Comparison of ENCODE assay signal across 21 cellular contexts in the genomic region with DNA sequence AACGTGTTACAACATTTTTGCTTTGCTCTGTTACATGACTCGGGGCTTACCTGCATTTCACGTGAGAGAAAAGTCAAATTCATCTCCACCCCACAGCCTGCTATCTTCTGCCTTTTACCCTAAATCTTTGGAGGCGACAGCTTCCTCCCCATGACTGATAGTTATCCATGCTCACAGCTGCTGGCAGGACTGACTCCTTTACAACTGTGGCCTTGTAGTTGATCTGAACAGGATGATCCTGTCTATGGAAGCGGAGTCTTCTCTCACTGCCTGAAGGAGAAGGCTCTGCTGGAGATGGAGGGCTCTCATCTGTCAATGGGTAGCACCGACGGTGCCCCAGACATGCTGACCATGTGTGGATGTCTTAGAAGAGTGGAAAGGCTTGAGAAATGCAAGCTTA.
DNase-seq lines count a peak whose midpoint lies in the region; ATAC-seq and TF ChIP-seq lines count a peak whose summit lies in the region.
"Had no signal": no experiment of that assay in that cellular context is flagged by ENCODE, and none has a peak within 500 bp of the region (broad histone marks: within the 10 kb centered on the region; RNA-seq: fewer than 3 reads in every experiment).

No MANE protein-coding gene starts in this region.

- H2AFZ ChIP-seq in osteoblast (ENCODE audit: low read length), result no peak overlapping the region

- TF ChIP-seq CTCF in HFFc6 (IDR thresholded peaks at IDR 0.05), result no peak
- TF ChIP-seq CTCF in chondrocyte (IDR thresholded peaks at IDR 0.05), result no peak
- TF ChIP-seq CTCF in osteoblast (IDR thresholded peaks at IDR 0.05; ENCODE audit: extremely low read depth, low read depth, low read length), result no peak
- no peak for TF ChIP-seq CTCF in tibial artery (IDR thresholded peaks at IDR 0.05)

- H3K4me3 ChIP-seq in osteoblast (ENCODE audit: insufficient read depth, low read length) (no peak overlapping the region), tibial artery (no peak overlapping the region)
- H3K4me3 ChIP-seq: SK-N-MC had no signal

- peaks cover 93% of the 10 kb centered on the region for H3K79me2 ChIP-seq in osteoblast (ENCODE audit: insufficient read depth, low read length)

- H3K27me3 ChIP-seq in osteoblast (ENCODE audit: insufficient read depth, low read length) (no peaks in the 10 kb centered on the region), tibial artery (no peaks in the 10 kb centered on the region)
- H3K27me3 ChIP-seq: brain microvascular endothelial cell had no signal

- DNase-seq in HFFc6 (no peak), chondrocyte (ENCODE audit: low spot score) (no peak), osteoblast (ENCODE audit: insufficient read length, low spot score, missing footprints) (no peak), tibial artery (no peak), hepatic stellate cell (ENCODE audit: low spot score) (no peak)
- DNase-seq in activated CD4-positive, alpha-beta T cell treated with anti-CD3 and anti-CD28 coated beads, Interleukin-2, amount 10 ng/mL, durations not matched to agents 7 days and 5 days, result no peak
- DNase-seq: activated CD8-positive, alpha-beta memory T cell treated with anti-CD3 and anti-CD28 coated beads, Interleukin-2, amount 50 U/mL, for 4 hours; activated naive CD8-positive, alpha-beta T cell treated with anti-CD3 and anti-CD28 coated beads, Interleukin-2, amount 10 ng/mL, durations not matched to agents 7 days and 5 days; brain microvascular endothelial cell; Calu3; cortex of kidney; glutamatergic neuron; NCI-H187; NCI-H526 treated with DMSO at 0.1 percent for 48 hours; right cardiac atrium; T-helper 2 cell; WERI-Rb-1 had no signal

- peaks cover 60% of the 10 kb centered on the region for H3K4me1 ChIP-seq in osteoblast (ENCODE audit: insufficient read depth, low read length)
- peaks cover 0 to 99% (median 72%) of the 10 kb centered on the region in 4 donors for H3K4me1 ChIP-seq in tibial artery

- H3K4me1 Mint-ChIP-seq in HFFc6 (ENCODE audit: low read depth), result peaks cover 91% of the 10 kb centered on the region
- H3K4me1 Mint-ChIP-seq in chondrocyte (ENCODE audit: low read depth), result peaks cover 96% of the 10 kb centered on the region
- peaks cover 24% of the 10 kb centered on the region for H3K4me1 Mint-ChIP-seq in activated CD4-positive, alpha-beta T cell treated with anti-CD3 and anti-CD28 coated beads, Interleukin-2, amount 10 ng/mL, durations not matched to agents 7 days and 5 days

- H3K36me3 Mint-ChIP-seq in HFFc6 (ENCODE audit: low read depth) (peaks cover 64% of the 10 kb centered on the region), chondrocyte (ENCODE audit: low read depth) (peaks cover 60% of the 10 kb centered on the region)
- peaks cover 2% of the 10 kb centered on the region for H3K36me3 Mint-ChIP-seq in activated CD4-positive, alpha-beta T cell treated with anti-CD3 and anti-CD28 coated beads, Interleukin-2, amount 10 ng/mL, durations not matched to agents 7 days and 5 days (ENCODE audit: low read depth)
- H3K36me3 Mint-ChIP-seq: activated naive CD8-positive, alpha-beta T cell treated with anti-CD3 and anti-CD28 coated beads, Interleukin-2, amount 10 ng/mL, durations not matched to agents 7 days and 5 days had no signal

- peaks cover 28% of the 10 kb centered on the region for H4K20me1 ChIP-seq in osteoblast (ENCODE audit: insufficient read depth, low read length)

- H3K9me3 Mint-ChIP-seq in HFFc6 (peaks cover 22% of the 10 kb centered on the region), chondrocyte (ENCODE audit: low read depth) (no peaks in the 10 kb centered on the region)
- peaks cover 3% of the 10 kb centered on the region for H3K9me3 Mint-ChIP-seq in activated CD4-positive, alpha-beta T cell treated with anti-CD3 and anti-CD28 coated beads, Interleukin-2, amount 10 ng/mL, durations not matched to agents 7 days and 5 days
- H3K9me3 Mint-ChIP-seq: activated naive CD8-positive, alpha-beta T cell treated with anti-CD3 and anti-CD28 coated beads, Interleukin-2, amount 10 ng/mL, durations not matched to agents 7 days and 5 days had no signal

- peak overlapping the region; percentile 6; the same call in 1 of the 2 replicates for H3K27ac Mint-ChIP-seq in HFFc6
- peak overlapping the region; percentile 94 for H3K27ac Mint-ChIP-seq in chondrocyte (ENCODE audit: unreplicated experiment)
- no peak overlapping the region for H3K27ac Mint-ChIP-seq in activated CD4-positive, alpha-beta T cell treated with anti-CD3 and anti-CD28 coated beads, Interleukin-2, amount 10 ng/mL, durations not matched to agents 7 days and 5 days
- H3K27ac Mint-ChIP-seq: activated naive CD8-positive, alpha-beta T cell treated with anti-CD3 and anti-CD28 coated beads, Interleukin-2, amount 10 ng/mL, durations not matched to agents 7 days and 5 days had no signal

- no peak overlapping the region for H3K4me2 ChIP-seq in osteoblast (ENCODE audit: insufficient read depth, low read length)
- H3K4me2 ChIP-seq: KMS-11 had no signal

- CTCF ChIA-PET in activated CD4-positive, alpha-beta T cell treated with anti-CD3 and anti-CD28 coated beads, Interleukin-2, amount 10 ng/mL, durations not matched to agents 7 days and 5 days (lab: Charles Lee), result no interaction called here

- H3K27ac ChIP-seq in osteoblast (ENCODE audit: low read depth, low read length) (peak overlapping the region; percentile 98), tibial artery (peak overlapping the region; percentile 88 to 98)
- H3K27ac ChIP-seq: C4-2B, KMS-11, SK-N-MC, WERI-Rb-1 had no signal

- H3K4me3 Mint-ChIP-seq in HFFc6, result no peak overlapping the region
- H3K4me3 Mint-ChIP-seq in chondrocyte (ENCODE audit: unreplicated experiment), result peak overlapping the region; percentile 51
- no peak overlapping the region for H3K4me3 Mint-ChIP-seq in activated CD4-positive, alpha-beta T cell treated with anti-CD3 and anti-CD28 coated beads, Interleukin-2, amount 10 ng/mL, durations not matched to agents 7 days and 5 days
- H3K4me3 Mint-ChIP-seq: activated naive CD8-positive, alpha-beta T cell treated with anti-CD3 and anti-CD28 coated beads, Interleukin-2, amount 10 ng/mL, durations not matched to agents 7 days and 5 days had no signal

- no peak for ATAC-seq in GM18502 (IDR thresholded peaks at IDR 0.05; ENCODE audit: poor library complexity, unreplicated experiment)
- ATAC-seq: right cardiac atrium had no signal

- no peaks in the 10 kb centered on the region for H3K9me3 ChIP-seq in osteoblast (ENCODE audit: low read depth, low read length)
- no peaks in the 10 kb centered on the region for H3K9me3 ChIP-seq in tibial artery

- no peaks in the 10 kb centered on the region; the same call in 1 of the 2 replicates for H3K27me3 Mint-ChIP-seq in HFFc6 (ENCODE audit: insufficient read depth)
- no peaks in the 10 kb centered on the region for H3K27me3 Mint-ChIP-seq in chondrocyte (ENCODE audit: low read depth)
- no peaks in the 10 kb centered on the region for H3K27me3 Mint-ChIP-seq in activated CD4-positive, alpha-beta T cell treated with anti-CD3 and anti-CD28 coated beads, Interleukin-2, amount 10 ng/mL, durations not matched to agents 7 days and 5 days

- H3K36me3 ChIP-seq in osteoblast (ENCODE audit: insufficient read depth, low read length), result peaks cover 55% of the 10 kb centered on the region
- peaks cover 8 to 14% (median 9%) of the 10 kb centered on the region in 3 donors for H3K36me3 ChIP-seq in tibial artery
- H3K36me3 ChIP-seq: WERI-Rb-1 had no signal

- intact Hi-C loops in tibial artery (cut with DNase I; ENCODE audit: low total_unique reads), result no loop called here

- POLR2A ChIA-PET in activated CD4-positive, alpha-beta T cell treated with anti-CD3 and anti-CD28 coated beads, Interleukin-2, amount 10 ng/mL, durations not matched to agents 7 days and 5 days (lab: Charles Lee), result no interaction called here
